8 cellular contexts compared by ENCODE assay signal in genomic region chr3:181727122-181728036, GRCh38. TPM values are rescaled to one million over a fixed set of nuclear protein-coding genes. Genes with fewer than 3 reads are reported as not detected.
A peak's percentile ranks its signal among the peaks of the same experiment; 100 is the strongest.
DNase-seq lines count a peak whose midpoint lies in the region; ATAC-seq and TF ChIP-seq lines count a peak whose summit lies in the region.

No MANE protein-coding gene starts in this region.

- H3K9me3 Mint-ChIP-seq in activated naive CD4-positive, alpha-beta T cell treated with anti-CD3 and anti-CD28 coated beads, Interleukin-2, amount 50 U/mL, for 24 hours: peaks cover 17% of the 10 kb centered on the region
- H3K9me3 Mint-ChIP-seq in activated naive CD4-positive, alpha-beta T cell treated with anti-CD3 and anti-CD28 coated beads, Interleukin-2, amount 50 U/mL, for 72 hours: peaks cover 17 to 20% of the 10 kb centered on the region in 2 donors

- peaks cover 55% of the 10 kb centered on the region for H3K27me3 ChIP-seq in brain microvascular endothelial cell (replicated peaks)
- peaks cover 98% of the 10 kb centered on the region for H3K27me3 ChIP-seq in transverse colon

- peak overlapping the region; percentile 12 for H3K27ac Mint-ChIP-seq in activated naive CD4-positive, alpha-beta T cell treated with anti-CD3 and anti-CD28 coated beads, Interleukin-2, amount 50 U/mL, for 24 hours
- no peak overlapping the region for H3K27ac Mint-ChIP-seq in activated naive CD4-positive, alpha-beta T cell treated with anti-CD3 and anti-CD28 coated beads, Interleukin-2, amount 50 U/mL, for 72 hours

- no peak for TF ChIP-seq EP300 in transverse colon (IDR thresholded peaks at IDR 0.05; ENCODE audit: low read depth)

- no peak for ATAC-seq in activated naive CD4-positive, alpha-beta T cell treated with anti-CD3 and anti-CD28 coated beads, Interleukin-2, amount 50 U/mL, for 72 hours
- no peak for ATAC-seq in HG03354 (IDR thresholded peaks at IDR 0.05; ENCODE audit: poor library complexity, severe bottlenecking, unreplicated experiment)

- peak overlapping the region; percentile 72 for H3K4me3 Mint-ChIP-seq in activated naive CD4-positive, alpha-beta T cell treated with anti-CD3 and anti-CD28 coated beads, Interleukin-2, amount 50 U/mL, for 24 hours

- H3K9me3 ChIP-seq in mesodermal cell (ENCODE audit: control insufficient read depth, low read length): no peaks in the 10 kb centered on the region
- no peaks in the 10 kb centered on the region for H3K9me3 ChIP-seq in transverse colon

- no peak for TF ChIP-seq POLR2A in transverse colon (IDR thresholded peaks at IDR 0.05)

- intact Hi-C loops in transverse colon (cut with DNase I; ENCODE audit: low total_unique reads): no loop called here

- TF ChIP-seq CTCF in brain microvascular endothelial cell (IDR thresholded peaks at IDR 0.05; ENCODE audit: low read depth, low read length, missing control alignments): no peak
- TF ChIP-seq CTCF in transverse colon (IDR thresholded peaks at IDR 0.05): no peak

- in situ Hi-C loops in brain microvascular endothelial cell (cut with HindIII; ENCODE audit: low pct_ligation_motif_present, low sequenced_read_pairs): no loop called here
- in situ Hi-C loops in transverse colon (cut with MboI; ENCODE audit: low pct_ligation_motif_present in 1 of 4, low pct_unique_long_range_greater_than_20kb in 1 of 4, low sequenced_read_pairs in 3 of 4): no loop called here

- H3K36me3 ChIP-seq in brain microvascular endothelial cell (replicated peaks) (no peaks in the 10 kb centered on the region), mesodermal cell (ENCODE audit: control insufficient read depth, insufficient read depth, low read length) (no peaks in the 10 kb centered on the region), transverse colon (no peaks in the 10 kb centered on the region)

- H3K27me3 Mint-ChIP-seq in activated naive CD4-positive, alpha-beta T cell treated with anti-CD3 and anti-CD28 coated beads, Interleukin-2, amount 50 U/mL, for 24 hours: peaks cover 70% of the 10 kb centered on the region

- no peak for DNase-seq in activated naive CD4-positive, alpha-beta T cell treated with anti-CD3 and anti-CD28 coated beads, Interleukin-2, amount 50 U/mL, for 72 hours (ENCODE audit: low spot score in 2 of 2)
- DNase-seq in brain microvascular endothelial cell: no peak
- no peak for DNase-seq in transverse colon
- no peak for DNase-seq in middle frontal gyrus (ENCODE audit: extremely low spot score, low spot score)
- no peak for DNase-seq in NK-92 (lab: John Stamatoyannopoulos, UW; ENCODE audit: unreplicated experiment)

- H3K27ac ChIP-seq in brain microvascular endothelial cell: no peak overlapping the region
- no peak overlapping the region for H3K27ac ChIP-seq in mesodermal cell (ENCODE audit: low read depth, low read length, severe bottlenecking)
- no peak overlapping the region for H3K27ac ChIP-seq in transverse colon

- peaks cover 11% of the 10 kb centered on the region for H3K36me3 Mint-ChIP-seq in activated naive CD4-positive, alpha-beta T cell treated with anti-CD3 and anti-CD28 coated beads, Interleukin-2, amount 50 U/mL, for 24 hours
- H3K36me3 Mint-ChIP-seq in activated naive CD4-positive, alpha-beta T cell treated with anti-CD3 and anti-CD28 coated beads, Interleukin-2, amount 50 U/mL, for 72 hours: peaks cover 46 to 51% of the 10 kb centered on the region in 2 donors

- H3K4me3 ChIP-seq in brain microvascular endothelial cell (ENCODE audit: low read depth, low read length) (peak overlapping the region; percentile 33), mesodermal cell (ENCODE audit: extremely low read depth, insufficient read depth, low read length, poor library complexity, severe bottlenecking) (peak overlapping the region; percentile 33), transverse colon (peak overlapping the region in 3 of 4 donors; percentile 18 to 43 (median 23))

- H3K4me1 Mint-ChIP-seq in activated naive CD4-positive, alpha-beta T cell treated with anti-CD3 and anti-CD28 coated beads, Interleukin-2, amount 50 U/mL, for 24 hours: peaks cover 7% of the 10 kb centered on the region

- 2 to 5% methylated on average over 22 to 34 of the region's 39 CpGs for WGBS in mesodermal cell (ENCODE audit: insufficient coverage in 2 of 2), 2 experiments
- 4 to 5% methylated on average over 7 to 39 of the region's 39 CpGs for WGBS in transverse colon (ENCODE audit: low coverage in 1 of 2), 2 donors

- peaks cover 3% of the 10 kb centered on the region for H3K4me1 ChIP-seq in mesodermal cell (ENCODE audit: control insufficient read depth, insufficient read depth, low read length, poor library complexity, severe bottlenecking)
- peaks cover 0 to 22% (median 12%) of the 10 kb centered on the region in 4 donors for H3K4me1 ChIP-seq in transverse colon

RNA-seq across cellular contexts. Expression of gene SOX2, which starts 15.7 kb away (rescaled TPM):
- under 1 TPM in 1 of 2 donors, not detected in 1; 0.19 TPM for total RNA-seq in activated naive CD4-positive, alpha-beta T cell treated with anti-CD3 and anti-CD28 coated beads, Interleukin-2, amount 50 U/mL, for 72 hours
- 8.7 TPM for polyA plus RNA-seq in mesodermal cell (2013, experiment 1 of 2)
- polyA plus RNA-seq in mesodermal cell (2013, experiment 2 of 2): 6.8 TPM
- 1 to 10 TPM in 1 of 4 donors, under 1 TPM in 2, not detected in 1; 0.60 to 3.2 (median 0.82) TPM for total RNA-seq in transverse colon
